In the genomic region with DNA sequence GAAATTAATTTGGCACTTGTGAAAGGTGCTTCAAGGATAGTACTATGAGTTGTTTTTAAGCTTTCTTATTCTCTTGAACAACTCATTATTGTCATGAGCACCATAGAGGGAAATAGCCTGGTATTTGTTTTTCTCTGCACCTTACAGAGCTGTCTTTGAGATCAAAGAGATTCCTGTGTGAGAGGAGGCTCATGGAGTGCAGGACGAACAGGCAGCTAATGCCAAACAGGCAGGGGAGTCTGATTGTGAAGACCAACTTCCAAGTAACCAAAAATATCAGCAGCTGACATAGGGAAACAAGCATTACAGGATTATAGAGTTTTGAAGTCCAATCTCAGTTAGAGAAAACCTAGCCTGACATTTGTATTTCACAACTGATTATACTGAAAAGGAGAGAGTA, we compare ENCODE assay signal across 1 cellular context.
TF ChIP-seq lines count a peak whose summit lies in the region.

No MANE protein-coding gene starts in this region.

TF ChIP-seq in HepG2, 621 proteins besides CTCF, POLR2A, EP300 and RAD21 (continues in another document):
- no peak for TF ChIP-seq AHR (CRISPR knock-in tag; IDR thresholded peaks at IDR 0.05)
- TF ChIP-seq TCF12 (IDR thresholded peaks at IDR 0.05), result no peak
- no peak for TF ChIP-seq TCF12 (CRISPR knock-in tag; IDR thresholded peaks at IDR 0.05)
- no peak for TF ChIP-seq HNF1A (IDR thresholded peaks at IDR 0.05; ENCODE audit: low read depth)
- TF ChIP-seq HNF1A (CRISPR knock-in tag; IDR thresholded peaks at IDR 0.05; ENCODE audit: borderline replicate concordance), result peak; percentile 62; the same call in 1 of the 2 replicates
- no peak for TF ChIP-seq ARID4A (CRISPR knock-in tag; IDR thresholded peaks at IDR 0.05; ENCODE audit: borderline replicate concordance)
- TF ChIP-seq ZMYM4 (CRISPR knock-in tag; IDR thresholded peaks at IDR 0.05), result peak; percentile 71
- TF ChIP-seq ZNF251 (CRISPR knock-in tag; IDR thresholded peaks at IDR 0.05), result no peak
- TF ChIP-seq ZFP37 (CRISPR knock-in tag; IDR thresholded peaks at IDR 0.05; ENCODE audit: borderline replicate concordance), result no peak
- no peak for TF ChIP-seq ZBTB21 (CRISPR knock-in tag; IDR thresholded peaks at IDR 0.05)
- no peak for TF ChIP-seq ZNF280D (CRISPR knock-in tag; IDR thresholded peaks at IDR 0.05)
- TF ChIP-seq SOX6 (IDR thresholded peaks at IDR 0.05), result no peak
- peak; percentile 90 for TF ChIP-seq SOX6 (CRISPR knock-in tag; IDR thresholded peaks at IDR 0.05)
- no peak for TF ChIP-seq GABPA (IDR thresholded peaks at IDR 0.05; ENCODE audit: low read depth, low read length)
- no peak for TF ChIP-seq GABPA (CRISPR knock-in tag; IDR thresholded peaks at IDR 0.05; ENCODE audit: low read depth)
- peak; percentile 90 for TF ChIP-seq ISL2 (CRISPR knock-in tag; IDR thresholded peaks at IDR 0.05)
- no peak for TF ChIP-seq MATR3 (CRISPR knock-in tag; IDR thresholded peaks at IDR 0.05)
- no peak for TF ChIP-seq MAZ (IDR thresholded peaks at IDR 0.05; ENCODE audit: borderline replicate concordance, low read depth, low read length)
- no peak for TF ChIP-seq MAZ (CRISPR knock-in tag; IDR thresholded peaks at IDR 0.05; ENCODE audit: low read depth)
- no peak for TF ChIP-seq CREM (IDR thresholded peaks at IDR 0.05)
- TF ChIP-seq CREM (CRISPR knock-in tag; IDR thresholded peaks at IDR 0.05), result no peak
- TF ChIP-seq ERF (CRISPR knock-in tag; IDR thresholded peaks at IDR 0.05), result 0 out of 2 replicates have a peak, but pooled peaks have one; percentile 29
- no peak for TF ChIP-seq SMARCE1 (IDR thresholded peaks at IDR 0.05; ENCODE audit: borderline replicate concordance)
- TF ChIP-seq ELF3 (CRISPR knock-in tag; IDR thresholded peaks at IDR 0.05), result peak; percentile 86
- no peak for TF ChIP-seq SMAD3 (CRISPR knock-in tag; IDR thresholded peaks at IDR 0.05)
- no peak for TF ChIP-seq ZNF777 (CRISPR knock-in tag; IDR thresholded peaks at IDR 0.05)
- no peak for TF ChIP-seq SNAPC5 (CRISPR knock-in tag; IDR thresholded peaks at IDR 0.05; ENCODE audit: borderline replicate concordance)
- no peak for TF ChIP-seq ZNF780A (CRISPR knock-in tag; IDR thresholded peaks at IDR 0.05)
- TF ChIP-seq IKZF5 (CRISPR knock-in tag; IDR thresholded peaks at IDR 0.05), result peak; percentile 96; the same call in 1 of the 2 replicates
- peak; percentile 75 for TF ChIP-seq FOXA3 (CRISPR knock-in tag; IDR thresholded peaks at IDR 0.05)
- no peak for TF ChIP-seq SMARCC2 (IDR thresholded peaks at IDR 0.05)
- TF ChIP-seq LCORL (IDR thresholded peaks at IDR 0.05), result no peak
- peak; percentile 55; the same call in 1 of the 2 replicates for TF ChIP-seq LCORL (CRISPR knock-in tag; IDR thresholded peaks at IDR 0.05)
- 0 out of 2 replicates have a peak, but pooled peaks have one; percentile 25 for TF ChIP-seq RXRB (CRISPR knock-in tag; IDR thresholded peaks at IDR 0.05; ENCODE audit: borderline replicate concordance)
- TF ChIP-seq, protein P1, sequence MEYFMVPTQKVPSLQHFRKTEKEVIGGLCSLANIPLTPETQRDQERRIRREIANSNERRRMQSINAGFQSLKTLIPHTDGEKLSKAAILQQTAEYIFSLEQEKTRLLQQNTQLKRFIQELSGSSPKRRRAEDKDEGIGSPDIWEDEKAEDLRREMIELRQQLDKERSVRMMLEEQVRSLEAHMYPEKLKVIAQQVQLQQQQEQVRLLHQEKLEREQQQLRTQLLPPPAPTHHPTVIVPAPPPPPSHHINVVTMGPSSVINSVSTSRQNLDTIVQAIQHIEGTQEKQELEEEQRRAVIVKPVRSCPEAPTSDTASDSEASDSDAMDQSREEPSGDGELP (IDR thresholded peaks at IDR 0.05; ENCODE audit: borderline replicate concordance, low read depth), result peak; percentile 73; the same call in 1 of the 2 replicates
- TF ChIP-seq, protein P2, sequence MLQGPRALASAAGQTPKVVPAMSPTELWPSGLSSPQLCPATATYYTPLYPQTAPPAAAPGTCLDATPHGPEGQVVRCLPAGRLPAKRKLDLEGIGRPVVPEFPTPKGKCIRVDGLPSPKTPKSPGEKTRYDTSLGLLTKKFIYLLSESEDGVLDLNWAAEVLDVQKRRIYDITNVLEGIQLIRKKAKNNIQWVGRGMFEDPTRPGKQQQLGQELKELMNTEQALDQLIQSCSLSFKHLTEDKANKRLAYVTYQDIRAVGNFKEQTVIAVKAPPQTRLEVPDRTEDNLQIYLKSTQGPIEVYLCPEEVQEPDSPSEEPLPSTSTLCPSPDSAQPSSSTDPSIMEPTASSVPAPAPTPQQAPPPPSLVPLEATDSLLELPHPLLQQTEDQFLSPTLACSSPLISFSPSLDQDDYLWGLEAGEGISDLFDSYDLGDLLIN (CRISPR knock-in tag; IDR thresholded peaks at IDR 0.05; ENCODE audit: borderline replicate concordance), result no peak
- no peak for TF ChIP-seq ZNF343 (CRISPR knock-in tag; IDR thresholded peaks at IDR 0.05)
- peak; percentile 46 for TF ChIP-seq HNF4A (CRISPR knock-in tag; IDR thresholded peaks at IDR 0.05)
- TF ChIP-seq ZNF619 (CRISPR knock-in tag; IDR thresholded peaks at IDR 0.05), result no peak
- TF ChIP-seq GATAD2A (CRISPR knock-in tag; IDR thresholded peaks at IDR 0.05), result peak; percentile 75
- TF ChIP-seq POGK (CRISPR knock-in tag; conservative IDR thresholded peaks at IDR 0.05), result no peak
- peak; percentile 86 for TF ChIP-seq TEAD3 (CRISPR knock-in tag; optimal IDR thresholded peaks at IDR 0.05; ENCODE audit: borderline replicate concordance)
- no peak for TF ChIP-seq ZNF136 (CRISPR knock-in tag; IDR thresholded peaks at IDR 0.05; ENCODE audit: low read depth)
- TF ChIP-seq NR2F6 (IDR thresholded peaks at IDR 0.05), result no peak
- TF ChIP-seq NR2F6 (CRISPR knock-in tag; IDR thresholded peaks at IDR 0.05), result peak; percentile 17; the same call in 1 of the 2 replicates
- peak; percentile 54; the same call in 1 of the 2 replicates for TF ChIP-seq THRA (CRISPR knock-in tag; IDR thresholded peaks at IDR 0.05; ENCODE audit: borderline replicate concordance)
